1 cellular context compared by ENCODE assay signal in the genomic region with DNA sequence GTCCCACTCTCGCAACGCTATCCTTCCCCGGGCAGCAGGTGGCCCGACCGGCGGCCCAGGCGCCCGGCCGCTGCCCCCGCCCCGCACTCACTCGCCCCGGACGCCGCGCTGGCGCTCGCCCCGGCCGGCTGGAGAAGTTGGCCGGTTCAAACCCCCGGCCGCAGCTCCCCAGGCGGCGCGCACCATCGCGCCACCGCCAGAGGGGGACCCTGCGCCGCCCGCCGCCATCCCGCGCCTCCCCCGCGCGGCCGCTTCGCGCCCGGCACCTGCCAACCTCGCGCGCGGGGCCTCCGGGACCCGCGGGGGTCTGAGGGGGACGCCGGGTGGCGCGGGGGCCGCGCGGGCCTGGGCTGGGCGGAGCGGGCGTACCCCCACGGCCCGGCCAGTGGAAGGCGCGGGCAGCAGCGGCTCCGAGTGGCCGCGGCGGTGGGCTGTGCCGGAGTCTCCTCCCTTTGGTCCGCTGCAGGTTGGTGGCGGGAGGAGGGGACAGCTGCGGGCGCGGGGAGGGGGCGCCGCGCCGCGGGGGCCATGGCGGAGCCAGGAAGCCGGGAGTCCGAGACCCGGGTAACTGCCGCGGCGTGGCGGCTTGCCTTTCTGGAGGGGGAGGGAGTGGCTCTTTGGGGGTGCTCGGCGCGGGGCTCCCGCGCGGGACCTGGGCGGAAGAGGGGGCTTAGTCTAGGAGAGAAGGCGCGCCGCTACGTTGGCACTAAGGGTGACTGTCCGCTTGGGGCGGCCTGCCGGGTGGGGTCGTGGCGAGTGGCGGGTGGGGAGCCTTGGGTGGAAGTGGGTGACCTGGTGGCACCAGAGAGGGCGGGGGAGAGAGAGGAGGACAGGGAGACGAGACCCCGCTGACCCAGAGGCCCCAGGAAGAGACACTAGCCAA.
A peak's percentile ranks its signal among the peaks of the same experiment; 100 is the strongest.
TF ChIP-seq lines count a peak whose summit lies in the region.

Gene MPST (plus strand): TSS at position 434 of the 883 bp plus-strand sequence. CDS start 95 bp downstream, at position 529.
Gene TST (minus strand): TSS at position 139 of the 883 bp plus-strand sequence. CDS start 715 bp downstream, outside the sequence.

TF ChIP-seq in H1, 55 proteins besides CTCF, POLR2A, EP300 and RAD21:
- TF ChIP-seq CTBP2 (IDR thresholded peaks at IDR 0.05; ENCODE audit: borderline replicate concordance, insufficient read depth, insufficient read length, low read length) (no peak), KDM5A (IDR thresholded peaks at IDR 0.05; ENCODE audit: low read length) (no peak), CEBPB (IDR thresholded peaks at IDR 0.05; ENCODE audit: low read depth, low read length) (no peak), CBX8 (IDR thresholded peaks at IDR 0.05; ENCODE audit: borderline replicate concordance, low read depth, low read length) (no peak), TAF7 (optimal IDR thresholded peaks at IDR 0.05; ENCODE audit: borderline replicate concordance, low read depth, low read length) (peak; percentile 55), JUND (IDR thresholded peaks at IDR 0.05; ENCODE audit: low read length) (peak; percentile 44; the same call in 1 of the 2 replicates), MAFK (IDR thresholded peaks at IDR 0.05; ENCODE audit: low read depth, low read length) (no peak), BACH1 (IDR thresholded peaks at IDR 0.05; ENCODE audit: low read length) (0 out of 2 replicates have a peak, but pooled peaks have one; percentile 19), HDAC2 (IDR thresholded peaks at IDR 0.05; ENCODE audit: borderline replicate concordance in 1 of 2, low read depth in 2 of 2, low read length in 2 of 2) (no peak; a peak in 1 of 4 replicates), POLR2AphosphoS5 (IDR thresholded peaks at IDR 0.05; ENCODE audit: low read depth, low read length) (peak; percentile 66; the same call in 1 of the 2 replicates), GTF2F1 (IDR thresholded peaks at IDR 0.05; ENCODE audit: borderline replicate concordance, low read depth, low read length) (no peak), RBBP5 (IDR thresholded peaks at IDR 0.05; ENCODE audit: borderline replicate concordance, low read depth, low read length) (no peak), TBP (IDR thresholded peaks at IDR 0.05; ENCODE audit: low read depth, low read length) (peak; percentile 33; the same call in 1 of the 2 replicates), E2F6 (IDR thresholded peaks at IDR 0.05) (no peak), YY1 (IDR thresholded peaks at IDR 0.05; ENCODE audit: low read depth, low read length) (no peak), SP1 (IDR thresholded peaks at IDR 0.05; ENCODE audit: low read depth, low read length) (no peak), TAF1 (IDR thresholded peaks at IDR 0.05; ENCODE audit: low read depth, low read length) (peak; percentile 88), CHD1 (IDR thresholded peaks at IDR 0.05; ENCODE audit: low read depth, low read length) (no peak; the same call in 1 of the 2 replicates), FOSL1 (IDR thresholded peaks at IDR 0.05; ENCODE audit: insufficient read depth, low read depth, low read length) (no peak), RFX5 (IDR thresholded peaks at IDR 0.05; ENCODE audit: borderline replicate concordance, low read depth, low read length) (no peak), SIN3A (conservative IDR thresholded peaks at IDR 0.05 in 1 of 2, IDR thresholded peaks at IDR 0.05 in 1 of 2; ENCODE audit: low read depth in 1 of 2, low read length in 2 of 2) (no peak), PHF8 (conservative IDR thresholded peaks at IDR 0.05; ENCODE audit: low read depth, low read length) (no peak; the same call in 1 of the 2 replicates), RNF2 (IDR thresholded peaks at IDR 0.05; ENCODE audit: borderline replicate concordance, low read depth, low read length, missing control alignments, poor library complexity, severe bottlenecking) (no peak)
- TF ChIP-seq, protein P1, sequence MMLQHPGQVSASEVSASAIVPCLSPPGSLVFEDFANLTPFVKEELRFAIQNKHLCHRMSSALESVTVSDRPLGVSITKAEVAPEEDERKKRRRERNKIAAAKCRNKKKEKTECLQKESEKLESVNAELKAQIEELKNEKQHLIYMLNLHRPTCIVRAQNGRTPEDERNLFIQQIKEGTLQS (IDR thresholded peaks at IDR 0.05; ENCODE audit: insufficient read depth, low read depth, low read length) = no peak
- TF ChIP-seq, protein P2, sequence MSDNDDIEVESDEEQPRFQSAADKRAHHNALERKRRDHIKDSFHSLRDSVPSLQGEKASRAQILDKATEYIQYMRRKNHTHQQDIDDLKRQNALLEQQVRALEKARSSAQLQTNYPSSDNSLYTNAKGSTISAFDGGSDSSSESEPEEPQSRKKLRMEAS (IDR thresholded peaks at IDR 0.05) = no peak
